8 cellular contexts compared by ENCODE assay signal in the genomic region with DNA sequence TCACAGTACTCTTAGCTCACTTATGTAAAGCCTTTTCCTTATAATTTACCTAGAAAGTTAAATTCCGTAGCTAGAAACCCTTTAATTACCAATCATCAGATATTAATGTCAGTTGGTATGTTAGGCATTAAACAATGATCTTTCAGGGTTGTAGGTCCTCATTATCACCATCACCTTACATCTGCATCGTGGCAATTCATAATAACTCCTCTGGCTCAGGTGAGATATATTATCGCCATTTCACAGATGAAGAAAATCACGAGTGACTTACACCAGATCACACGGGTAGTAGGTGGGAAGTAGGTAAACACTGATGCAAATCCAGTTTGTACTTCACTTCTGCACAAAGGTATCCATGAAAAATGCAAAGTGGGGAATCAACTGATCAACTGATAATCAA. TPM values are rescaled to one million over a fixed set of nuclear protein-coding genes. Genes with fewer than 3 reads are reported as not detected.
A peak's percentile ranks its signal among the peaks of the same experiment; 100 is the strongest.
DNase-seq lines count a peak whose midpoint lies in the region; ATAC-seq and TF ChIP-seq lines count a peak whose summit lies in the region.

No MANE protein-coding gene starts in this region.

- H3F3A ChIP-seq in PC-9 (ENCODE audit: insufficient read depth, low read depth), result no peaks in the 10 kb centered on the region

- peak overlapping the region; percentile 90 for H3K4me2 ChIP-seq in PC-9
- H3K4me2 ChIP-seq in fibroblast of lung (ENCODE audit: extremely low read depth, insufficient read depth, low read length), result peak overlapping the region; percentile 93

- H3K27me3 ChIP-seq in PC-9 (ENCODE audit: insufficient read depth, low read depth) (no peaks in the 10 kb centered on the region), fibroblast of lung (ENCODE audit: control insufficient read depth, insufficient read depth, low read length) (no peaks in the 10 kb centered on the region)

- H3K27ac Mint-ChIP-seq in activated CD4-positive, alpha-beta T cell treated with anti-CD3 and anti-CD28 coated beads, Interleukin-2, amount 10 ng/mL, durations not matched to agents 7 days and 5 days, result peak overlapping the region; percentile 99

- peak overlapping the region; percentile 73 for H3K27ac ChIP-seq in PC-9
- H3K27ac ChIP-seq in fibroblast of lung (ENCODE audit: insufficient read depth, low read length), result peak overlapping the region; percentile 89

- POLR2A ChIA-PET in activated CD4-positive, alpha-beta T cell treated with anti-CD3 and anti-CD28 coated beads, Interleukin-2, amount 10 ng/mL, durations not matched to agents 7 days and 5 days (lab: Charles Lee), result interaction anchor here (0.9 kb wide), 3 partner anchors 11 to 1396 kb away, joined by 3 read pairs; partner anchors contain the start of gene ABCB10
- POLR2A ChIA-PET in PC-9 (lab: Charles Lee; ENCODE audit: unreplicated experiment), result no interaction called here

- no peak for ATAC-seq in HG02798 (IDR thresholded peaks at IDR 0.05; ENCODE audit: poor library complexity, unreplicated experiment)

- peaks cover 31% of the 10 kb centered on the region for H3K4me1 Mint-ChIP-seq in activated CD4-positive, alpha-beta T cell treated with anti-CD3 and anti-CD28 coated beads, Interleukin-2, amount 10 ng/mL, durations not matched to agents 7 days and 5 days

- H3K4me3 ChIP-seq in PC-9 (peak overlapping the region; percentile 74), fibroblast of lung (replicated peaks in 1 of 4; ENCODE audit: control extremely low read depth in 1 of 4, insufficient read depth in 1 of 4, low read depth in 3 of 4, low read length in 4 of 4) (peak overlapping the region; percentile 97 to 100 (median 98)), skeletal muscle cell (ENCODE audit: low read depth, low read length) (peak overlapping the region; percentile 99)

- H3K9me2 ChIP-seq in PC-9 (ENCODE audit: insufficient read depth), result no peaks in the 10 kb centered on the region

- H3K9ac ChIP-seq in fibroblast of lung (ENCODE audit: insufficient read depth, low read length), result peak overlapping the region; percentile 96

- H2AFZ ChIP-seq in PC-9, result peak overlapping the region; percentile 89
- peak overlapping the region; percentile 72 for H2AFZ ChIP-seq in fibroblast of lung (ENCODE audit: low read length)

- no peak for TF ChIP-seq CTCF in PC-9 (conservative IDR thresholded peaks at IDR 0.05)
- TF ChIP-seq CTCF in fibroblast of lung (conservative IDR thresholded peaks at IDR 0.05 in 1 of 2, IDR thresholded peaks at IDR 0.05 in 1 of 2; ENCODE audit: low read depth in 1 of 2, low read length in 2 of 2), result no peak

- H4K20me1 ChIP-seq in PC-9 (ENCODE audit: insufficient read depth), result no peaks in the 10 kb centered on the region
- H4K20me1 ChIP-seq in fibroblast of lung (ENCODE audit: control insufficient read depth, extremely low read depth, insufficient read depth, low read length), result no peaks in the 10 kb centered on the region

- H3K36me3 Mint-ChIP-seq in activated CD4-positive, alpha-beta T cell treated with anti-CD3 and anti-CD28 coated beads, Interleukin-2, amount 10 ng/mL, durations not matched to agents 7 days and 5 days (ENCODE audit: low read depth), result peaks cover 12% of the 10 kb centered on the region

- H3K4me1 ChIP-seq in PC-9 (replicated peaks; ENCODE audit: insufficient read depth), result peaks cover 11% of the 10 kb centered on the region
- peaks cover 3% of the 10 kb centered on the region for H3K4me1 ChIP-seq in fibroblast of lung (ENCODE audit: control insufficient read depth, extremely low read depth, insufficient read depth, low read length)

- H3K9me3 ChIP-seq in PC-9 (ENCODE audit: insufficient read depth, low read depth), result no peaks in the 10 kb centered on the region
- H3K9me3 ChIP-seq in fibroblast of lung (ENCODE audit: control insufficient read depth, insufficient read depth, low read depth, low read length), result no peaks in the 10 kb centered on the region

- peaks cover 26% of the 10 kb centered on the region for H3K79me2 ChIP-seq in PC-9 (ENCODE audit: low read depth)
- H3K79me2 ChIP-seq in fibroblast of lung (ENCODE audit: control insufficient read depth, insufficient read depth, low read length), result peaks cover 19% of the 10 kb centered on the region

- CTCF ChIA-PET in activated CD4-positive, alpha-beta T cell treated with anti-CD3 and anti-CD28 coated beads, Interleukin-2, amount 10 ng/mL, durations not matched to agents 7 days and 5 days (lab: Charles Lee), result interaction anchor here (1.0 kb wide), 1 partner anchor 38 kb away, joined by 3 read pairs; no protein-coding TSS in a partner anchor
- CTCF ChIA-PET in PC-9 (lab: Charles Lee), result no interaction called here

- peak overlapping the region; percentile 92 for H3K4me3 Mint-ChIP-seq in activated CD4-positive, alpha-beta T cell treated with anti-CD3 and anti-CD28 coated beads, Interleukin-2, amount 10 ng/mL, durations not matched to agents 7 days and 5 days

- H3K27me3 Mint-ChIP-seq in activated CD4-positive, alpha-beta T cell treated with anti-CD3 and anti-CD28 coated beads, Interleukin-2, amount 10 ng/mL, durations not matched to agents 7 days and 5 days, result no peaks in the 10 kb centered on the region

- BruUV-seq in PC-9 (replicated peaks; lab: Mats Ljungman, UMichigan), result TSS peak; percentile 73

- no peaks in the 10 kb centered on the region for H3K36me3 ChIP-seq in PC-9 (ENCODE audit: low read depth)
- H3K36me3 ChIP-seq in fibroblast of lung (ENCODE audit: control insufficient read depth, insufficient read depth, low read length), result no peaks in the 10 kb centered on the region

- no peak for DNase-seq in activated CD4-positive, alpha-beta T cell treated with anti-CD3 and anti-CD28 coated beads, Interleukin-2, amount 10 ng/mL, durations not matched to agents 7 days and 5 days
- no peak for DNase-seq in activated CD4-positive, alpha-beta T cell treated with anti-CD3 and anti-CD28 coated beads for 4 hours
- DNase-seq in PC-9 (no peak), fibroblast of lung (ENCODE audit: low read depth in 2 of 2) (peak in 1 of 2 donors; percentile 5), skeletal muscle cell (ENCODE audit: low read depth) (no peak), cerebellum (ENCODE audit: low spot score) (no peak), GDM1 (lab: John Stamatoyannopoulos, UW) (no peak)

- H3K9me3 Mint-ChIP-seq in activated CD4-positive, alpha-beta T cell treated with anti-CD3 and anti-CD28 coated beads, Interleukin-2, amount 10 ng/mL, durations not matched to agents 7 days and 5 days, result no peaks in the 10 kb centered on the region

- intact Hi-C loops in PC-9 (cut with micrococcal nuclease; ENCODE audit: unreplicated experiment), result loop anchor here (5.0 to 10.0 kb wide), 3 partner anchors 50 to 807 kb away; partner anchors contain the start of genes ABCB10 and CCSAP

RNA-seq across cellular contexts. Expression of gene NUP133, which starts 0.6 kb away (rescaled TPM):
- 10 to 100 TPM; 45.2 to 46.0 TPM for total RNA-seq in activated CD4-positive, alpha-beta T cell treated with anti-CD3 and anti-CD28 coated beads, Interleukin-2, amount 10 ng/mL, durations not matched to agents 7 days and 5 days
- total RNA-seq in PC-9 (2021), result 38.5 and 42.9 TPM in 2 replicates
- 31.9 and 35.2 TPM in 2 replicates for total RNA-seq in fibroblast of lung
- polyA plus RNA-seq in fibroblast of lung, result 18.0 and 20.8 TPM in 2 replicates
- polyA plus RNA-seq in fibroblast of lung (2012), result 13.9 and 15.2 TPM in 2 replicates
- polyA minus RNA-seq in fibroblast of lung (ENCODE audit: low replicate concordance), result 7.1 and 14.6 TPM in 2 replicates
- total RNA-seq in cerebellum, result 42.4 TPM

RNA-seq across cellular contexts. Expression of gene ABCB10, which starts 51.0 kb away (rescaled TPM):
- total RNA-seq in activated CD4-positive, alpha-beta T cell treated with anti-CD3 and anti-CD28 coated beads, Interleukin-2, amount 10 ng/mL, durations not matched to agents 7 days and 5 days, result 10 to 100 TPM; 23.7 to 28.2 TPM
- total RNA-seq in PC-9 (2021) (9.4 and 12.1 TPM in 2 replicates), fibroblast of lung (11.3 and 14.9 TPM in 2 replicates), cerebellum (17.4 TPM)
- 11.0 and 11.3 TPM in 2 replicates for polyA plus RNA-seq in fibroblast of lung
- 9.3 and 10.0 TPM in 2 replicates for polyA plus RNA-seq in fibroblast of lung (2012)
- polyA minus RNA-seq in fibroblast of lung (ENCODE audit: low replicate concordance), result 6.6 and 14.8 TPM in 2 replicates
